7 cellular contexts compared by ENCODE assay signal in genomic region chr2:197515798-197516761, GRCh38. TPM values are rescaled to one million over a fixed set of nuclear protein-coding genes. Genes with fewer than 3 reads are reported as not detected.
DNase-seq lines count a peak whose midpoint lies in the region; ATAC-seq, FAIRE-seq and TF ChIP-seq lines count a peak whose summit lies in the region.

TSS of gene MOB4 (plus strand) at chr2:197516066. CDS start at chr2:197516087, 21 bp downstream.

- H3K4me3 ChIP-seq in astrocyte of the cerebellum (ENCODE audit: low read depth, low read length) = peak within 1 kb of the TSS; percentile 79

- DNase-seq in GM18507 (ENCODE audit: extremely low spot score, insufficient read length, low read depth) (peak; percentile 89), NCI-H2029 treated with DMSO at 0.1 percent for 48 hours (lab: John Stamatoyannopoulos, UW) (peak; percentile 80), T-helper 9 cell (peak; percentile 94), astrocyte of the cerebellum (ENCODE audit: low read depth) (peak; percentile 82), hepatic stellate cell (ENCODE audit: low spot score) (peak; percentile 91), renal cortical epithelial cell (ENCODE audit: low read depth) (peak; percentile 77)

- FAIRE-seq in GM18507 (lab: Jason Lieb, UNC) = peak; percentile 95

- peak; percentile 96 for ATAC-seq in HG02981 (IDR thresholded peaks at IDR 0.05; ENCODE audit: unreplicated experiment)

- in situ Hi-C loops in astrocyte of the cerebellum (cut with HindIII; ENCODE audit: low sequenced_read_pairs) = no loop called here

- no peak for TF ChIP-seq CTCF in astrocyte of the cerebellum (IDR thresholded peaks at IDR 0.05; ENCODE audit: low read depth, low read length, missing control alignments)

RNA-seq across cellular contexts. Expression of gene MOB4, which starts in this region (rescaled TPM):
- total RNA-seq in renal cortical epithelial cell = 42.6 and 45.1 TPM in 2 replicates

Comparison
In these comparisons a context has a peak if more than half of its experiments do, and no peak if none do; other contexts are left out.
1. Peak in every context shown above with its lines: DNase-seq, ATAC-seq and H3K4me3 ChIP-seq.